ENCODE assay signal across 17 cellular contexts in genomic region chr20:38471245-38471644, GRCh38. TPM values are rescaled to one million over a fixed set of nuclear protein-coding genes. Genes with fewer than 3 reads are reported as not detected.
DNase-seq lines count a peak whose midpoint lies in the region; ATAC-seq and TF ChIP-seq lines count a peak whose summit lies in the region.
"Had no signal": no experiment of that assay in that cellular context is flagged by ENCODE, and none has a peak within 500 bp of the region (broad histone marks: within the 10 kb centered on the region; RNA-seq: fewer than 3 reads in every experiment).

No MANE protein-coding gene starts in this region.

- H3K27ac ChIP-seq in muscle layer of duodenum (ENCODE audit: low read length) = peak overlapping the region; percentile 74
- peak overlapping the region in 2 of 5 donors; percentile 87 to 92 for H3K27ac ChIP-seq in adrenal gland

- 80 to 87% (median 85%) methylated on average over 1 of the region's 1 CpG for WGBS in adrenal gland, 4 donors

- TF ChIP-seq CTCF in brain (conservative IDR thresholded peaks at IDR 0.05) = no peak
- TF ChIP-seq CTCF in adrenal gland (IDR thresholded peaks at IDR 0.05) = no peak

- no peaks in the 10 kb centered on the region for H3K9me3 Mint-ChIP-seq in stimulated activated naive CD8-positive, alpha-beta T cell treated with anti-CD3 and anti-CD28 coated beads, Interleukin-15, Interleukin-2, amounts not matched to agents 100 ng/mL and 50 ng/mL, for 24 hours
- H3K9me3 Mint-ChIP-seq in brain = peaks cover 0 to 3% (median 0%) of the 10 kb centered on the region in 5 experiments
- H3K9me3 Mint-ChIP-seq: activated naive CD8-positive, alpha-beta T cell treated with anti-CD3 and anti-CD28 coated beads, Interleukin-2, amount 50 U/mL, for 24 hours had no signal

- DNase-seq in stimulated activated naive CD8-positive, alpha-beta T cell treated with anti-CD3 and anti-CD28 coated beads, Interleukin-15, Interleukin-2, amounts not matched to agents 100 U/mL and 50 U/mL, for 24 hours = no peak
- DNase-seq in NCI-H1105 treated with DMSO at 0.1 percent for 48 hours (lab: John Stamatoyannopoulos, UW) = no peak
- no peak for DNase-seq in adrenal gland
- DNase-seq in GOT3 (lab: John Stamatoyannopoulos, UW) = no peak
- DNase-seq: activated naive CD8-positive, alpha-beta T cell treated with anti-CD3 and anti-CD28 coated beads, Interleukin-2, amount 50 U/mL, for 24 hours; activated T-cell treated with anti-CD3 and anti-CD28 coated beads for 4 hours; DMS153; hypothalamus; KG1; NCI-H146; nucleus accumbens; SK-N-SH; stimulated activated naive CD8-positive, alpha-beta T cell treated with anti-CD3 and anti-CD28 coated beads, Interleukin-15, amount 100 ng/mL, for 72 hours had no signal

- no peaks in the 10 kb centered on the region for H3K36me3 ChIP-seq in muscle layer of duodenum (ENCODE audit: control insufficient read depth in 1 of 2, insufficient read depth in 2 of 2, low read length in 2 of 2)
- H3K36me3 ChIP-seq in adrenal gland (replicated peaks in 1 of 2) = no peaks in the 10 kb centered on the region

- H3K27me3 Mint-ChIP-seq in stimulated activated naive CD8-positive, alpha-beta T cell treated with anti-CD3 and anti-CD28 coated beads, Interleukin-15, Interleukin-2, amounts not matched to agents 100 ng/mL and 50 ng/mL, for 24 hours = no peaks in the 10 kb centered on the region
- H3K27me3 Mint-ChIP-seq in brain = peaks cover 11% of the 10 kb centered on the region
- H3K27me3 Mint-ChIP-seq: activated naive CD8-positive, alpha-beta T cell treated with anti-CD3 and anti-CD28 coated beads, Interleukin-2, amount 50 U/mL, for 24 hours; stimulated activated naive CD8-positive, alpha-beta T cell treated with anti-CD3 and anti-CD28 coated beads, Interleukin-15, amount 100 ng/mL, for 72 hours had no signal

- H3K36me3 Mint-ChIP-seq in stimulated activated naive CD8-positive, alpha-beta T cell treated with anti-CD3 and anti-CD28 coated beads, Interleukin-15, Interleukin-2, amounts not matched to agents 100 ng/mL and 50 ng/mL, for 24 hours (ENCODE audit: low read depth) = no peaks in the 10 kb centered on the region
- peaks cover 5% of the 10 kb centered on the region for H3K36me3 Mint-ChIP-seq in brain

- H3K4me3 Mint-ChIP-seq in stimulated activated naive CD8-positive, alpha-beta T cell treated with anti-CD3 and anti-CD28 coated beads, Interleukin-15, Interleukin-2, amounts not matched to agents 100 ng/mL and 50 ng/mL, for 24 hours = no peak overlapping the region
- peak overlapping the region in 4 of 5 experiments; percentile 61 to 93 (median 90) for H3K4me3 Mint-ChIP-seq in brain

- peak overlapping the region in 1 of 2 donors; percentile 75 for H3K4me3 ChIP-seq in muscle layer of duodenum (ENCODE audit: low read depth in 1 of 2, low read length in 2 of 2)
- no peak overlapping the region for H3K4me3 ChIP-seq in adrenal gland

- H3K9me3 ChIP-seq in muscle layer of duodenum (ENCODE audit: control insufficient read depth in 1 of 2, low read length in 2 of 2) = no peaks in the 10 kb centered on the region
- no peaks in the 10 kb centered on the region for H3K9me3 ChIP-seq in adrenal gland (replicated peaks in 1 of 3)
- H3K9me3 ChIP-seq: SK-N-SH had no signal

- TF ChIP-seq POLR2A in adrenal gland (IDR thresholded peaks at IDR 0.05) = no peak

- no peaks in the 10 kb centered on the region for H3K27me3 ChIP-seq in muscle layer of duodenum (ENCODE audit: low read depth, low read length)
- no peaks in the 10 kb centered on the region for H3K27me3 ChIP-seq in adrenal gland

- no peak for ATAC-seq in stimulated activated naive CD8-positive, alpha-beta T cell treated with anti-CD3 and anti-CD28 coated beads, Interleukin-15, Interleukin-2, amounts not matched to agents 100 U/mL and 50 U/mL, for 24 hours
- ATAC-seq in GM19328 (IDR thresholded peaks at IDR 0.05; ENCODE audit: unreplicated experiment) = no peak
- ATAC-seq: activated naive CD8-positive, alpha-beta T cell treated with anti-CD3 and anti-CD28 coated beads, Interleukin-2, amount 50 U/mL, for 24 hours; stimulated activated naive CD8-positive, alpha-beta T cell treated with anti-CD3 and anti-CD28 coated beads, Interleukin-15, amount 100 ng/mL, for 72 hours had no signal

- H3K27ac Mint-ChIP-seq in stimulated activated naive CD8-positive, alpha-beta T cell treated with anti-CD3 and anti-CD28 coated beads, Interleukin-15, Interleukin-2, amounts not matched to agents 100 ng/mL and 50 ng/mL, for 24 hours = peak overlapping the region; percentile 17
- peak overlapping the region in 3 of 5 experiments; percentile 49 to 93 (median 52) for H3K27ac Mint-ChIP-seq in brain

- intact Hi-C loops in adrenal gland (cut with DNase I) = no loop called here

- H3K4me1 ChIP-seq in muscle layer of duodenum (ENCODE audit: control insufficient read depth in 1 of 2, insufficient read depth in 2 of 2, low read length in 2 of 2) (peaks cover 3 to 28% of the 10 kb centered on the region in 2 donors), adrenal gland (replicated peaks in 1 of 2) (peaks cover 5 to 21% of the 10 kb centered on the region in 2 donors)

- peaks cover 39% of the 10 kb centered on the region for H3K4me1 Mint-ChIP-seq in stimulated activated naive CD8-positive, alpha-beta T cell treated with anti-CD3 and anti-CD28 coated beads, Interleukin-15, Interleukin-2, amounts not matched to agents 100 ng/mL and 50 ng/mL, for 24 hours (ENCODE audit: low read depth)
- H3K4me1 Mint-ChIP-seq in brain = peaks cover 41% of the 10 kb centered on the region

RNA-seq across cellular contexts. Expression of gene RALGAPB, which starts 1.4 kb away (rescaled TPM):
- 22.2 TPM for polyA plus RNA-seq in brain (ENCODE audit: insufficient read depth, low read depth, low replicate concordance)
- total RNA-seq in adrenal gland = 10 to 100 TPM; 23.9 to 44.7 (median 34.4) TPM
- polyA plus RNA-seq in adrenal gland = 10 to 100 TPM; 11.7 to 34.7 (median 15.6) TPM

RNA-seq across cellular contexts. Expression of gene SNHG17, which starts 36.1 kb away (rescaled TPM):
- polyA plus RNA-seq in brain (ENCODE audit: insufficient read depth, low read depth, low replicate concordance) (20.6 TPM), adrenal gland (10 to 100 TPM; 38.5 to 68.0 (median 57.8) TPM)
- total RNA-seq in adrenal gland = 10 to 100 TPM in 6 of 8 donors, 1 to 10 TPM in 2; 6.4 to 67.8 (median 19.2) TPM
